Comparison of ENCODE assay signal across 8 cellular contexts in genomic region chr17:69434164-69434579, GRCh38. TPM values are rescaled to one million over a fixed set of nuclear protein-coding genes. Genes with fewer than 3 reads are reported as not detected.
DNase-seq lines count a peak whose midpoint lies in the region; ATAC-seq, FAIRE-seq and TF ChIP-seq lines count a peak whose summit lies in the region.

No MANE protein-coding gene starts in this region.

- H3K4me1 Mint-ChIP-seq in T-helper 2 cell treated with Interferon-gamma antibody and Interleukin-4, amounts not matched to agents 5 μg/mL and 100 μg/mL, for 36 hours (ENCODE audit: low read depth) = peaks cover 11% of the 10 kb centered on the region

- no peaks in the 10 kb centered on the region for H3K9me3 Mint-ChIP-seq in T-helper 2 cell treated with Interferon-gamma antibody and Interleukin-4, amounts not matched to agents 5 μg/mL and 100 μg/mL, for 36 hours

- H3K36me3 Mint-ChIP-seq in T-helper 2 cell treated with Interferon-gamma antibody and Interleukin-4, amounts not matched to agents 5 μg/mL and 100 μg/mL, for 36 hours (ENCODE audit: low read depth) = peaks cover 4% of the 10 kb centered on the region

- DNase-seq in GM12891 (ENCODE audit: insufficient read length, low spot score) (no peak), NCI-H748 treated with DMSO at 0.1 percent for 48 hours (lab: John Stamatoyannopoulos, UW) (peak; percentile 43), pulmonary artery endothelial cell (ENCODE audit: low read depth, low spot score) (peak; percentile 57), NOMO-1 (lab: John Stamatoyannopoulos, UW; ENCODE audit: unreplicated experiment in 2 of 2) (no peak), hepatic stellate cell (ENCODE audit: low spot score) (no peak)
- DNase-seq in T-helper 2 cell treated with Interferon-gamma antibody and Interleukin-4, amounts not matched to agents 5 μg/mL and 100 μg/mL, for 36 hours (ENCODE audit: low spot score) = no peak
- DNase-seq in central memory CD4-positive, alpha-beta T cell = no peak

- H3K27ac Mint-ChIP-seq in T-helper 2 cell treated with Interferon-gamma antibody and Interleukin-4, amounts not matched to agents 5 μg/mL and 100 μg/mL, for 36 hours = no peak overlapping the region

- peak; percentile 39 for ATAC-seq in esophagus mucosa

- no peaks in the 10 kb centered on the region for H3K27me3 Mint-ChIP-seq in T-helper 2 cell treated with Interferon-gamma antibody and Interleukin-4, amounts not matched to agents 5 μg/mL and 100 μg/mL, for 36 hours (ENCODE audit: low read depth)

- no peak overlapping the region for H3K4me3 Mint-ChIP-seq in T-helper 2 cell treated with Interferon-gamma antibody and Interleukin-4, amounts not matched to agents 5 μg/mL and 100 μg/mL, for 36 hours

- peak; percentile 63 for FAIRE-seq in GM12891 (lab: Jason Lieb, UNC)

- no peak for TF ChIP-seq POLR2A in GM12891 (IDR thresholded peaks at IDR 0.05; ENCODE audit: low read depth, low read length)

TF ChIP-seq in GM12891, 5 proteins besides CTCF, POLR2A, EP300 and RAD21:
- TF ChIP-seq SPI1 (IDR thresholded peaks at IDR 0.05; ENCODE audit: low read depth, low read length) (no peak), PAX5 (IDR thresholded peaks at IDR 0.05; ENCODE audit: insufficient read depth, low read length, severe bottlenecking) (no peak), POU2F2 (IDR thresholded peaks at IDR 0.05; ENCODE audit: low read depth, low read length) (no peak), TAF1 (IDR thresholded peaks at IDR 0.05; ENCODE audit: low read depth, low read length) (no peak), POLR2AphosphoS5 (IDR thresholded peaks at IDR 0.05; ENCODE audit: low read depth, low read length) (no peak)

RNA-seq across cellular contexts. Expression of gene MAP2K6, which starts 19.7 kb away (rescaled TPM):
- polyA plus RNA-seq in GM12891 (2012; ENCODE audit: low read depth, missing spikeins) = 37.5 TPM
- total RNA-seq in esophagus mucosa = 6.9 TPM
- 2.0 and 5.2 TPM in 2 replicates for total RNA-seq in pulmonary artery endothelial cell

Comparison
In these comparisons a context has a peak if more than half of its experiments do, and no peak if none do; other contexts are left out.
1. DNase-seq: peak in NCI-H748 treated with DMSO at 0.1 percent for 48 hours (single experiment) and pulmonary artery endothelial cell (single experiment); none in GM12891 (single experiment), NOMO-1 (0 of 2), T-helper 2 cell treated with Interferon-gamma antibody and Interleukin-4, amounts not matched to agents 5 μg/mL and 100 μg/mL, for 36 hours (single experiment), central memory CD4-positive, alpha-beta T cell (single experiment) and hepatic stellate cell (single experiment).